ENCODE assay signal across 20 cellular contexts in genomic region chr10:86042161-86042560, GRCh38.
DNase-seq lines count a peak whose midpoint lies in the region; ATAC-seq lines count a peak whose summit lies in the region.
"Had no signal": no experiment of that assay in that cellular context is flagged by ENCODE, and none has a peak within 500 bp of the region (broad histone marks: within the 10 kb centered on the region; RNA-seq: fewer than 3 reads in every experiment).

No MANE protein-coding gene starts in this region.

- H3K36me3 ChIP-seq in BLaER1 treated with 17β-estradiol and CSF1 and Interleukin-3, amounts not matched to agents 10 nM and 100 nM: no peaks in the 10 kb centered on the region
- H3K36me3 ChIP-seq: BE2C had no signal

- no peak overlapping the region for H3K27ac Mint-ChIP-seq in activated CD8-positive, alpha-beta memory T cell treated with anti-CD3 and anti-CD28 coated beads, Interleukin-2, amount 10 ng/mL, durations not matched to agents 7 days and 5 days
- H3K27ac Mint-ChIP-seq: CD4-positive, CD25-positive, alpha-beta regulatory T cell; CD8-positive, alpha-beta T cell had no signal

- H3K27me3 ChIP-seq in BLaER1 treated with 17β-estradiol and CSF1 and Interleukin-3, amounts not matched to agents 10 nM and 100 nM: no peaks in the 10 kb centered on the region
- H3K27me3 ChIP-seq: BE2C had no signal

- no peak for ATAC-seq in activated CD8-positive, alpha-beta memory T cell treated with anti-CD3 and anti-CD28 coated beads, Interleukin-2, amount 10 ng/mL, durations not matched to agents 7 days and 5 days
- ATAC-seq: A549; CD8-positive, alpha-beta T cell had no signal

- peaks cover 21% of the 10 kb centered on the region for H3K4me1 Mint-ChIP-seq in activated CD8-positive, alpha-beta memory T cell treated with anti-CD3 and anti-CD28 coated beads, Interleukin-2, amount 10 ng/mL, durations not matched to agents 7 days and 5 days

- peaks cover 0 to 25% (median 20%) of the 10 kb centered on the region in 10 experiments; a peak in 16 of 20 replicates for H3K4me1 ChIP-seq in BLaER1 treated with 17β-estradiol and CSF1 and Interleukin-3, amounts not matched to agents 10 nM and 100 nM
- H3K4me1 ChIP-seq: A549, Caco-2 had no signal

- peaks cover 40% of the 10 kb centered on the region for H3K27me3 Mint-ChIP-seq in activated CD8-positive, alpha-beta memory T cell treated with anti-CD3 and anti-CD28 coated beads, Interleukin-2, amount 10 ng/mL, durations not matched to agents 7 days and 5 days

- no peak overlapping the region for H3K4me3 Mint-ChIP-seq in activated CD8-positive, alpha-beta memory T cell treated with anti-CD3 and anti-CD28 coated beads, Interleukin-2, amount 10 ng/mL, durations not matched to agents 7 days and 5 days
- H3K4me3 Mint-ChIP-seq: CD4-positive, CD25-positive, alpha-beta regulatory T cell; CD8-positive, alpha-beta T cell had no signal

- no peak overlapping the region for H3K4me3 ChIP-seq in BLaER1 treated with 17β-estradiol and CSF1 and Interleukin-3, amounts not matched to agents 10 nM and 100 nM
- H3K4me3 ChIP-seq: A549 had no signal

- no peaks in the 10 kb centered on the region for H3K9me3 ChIP-seq in BLaER1 treated with 17β-estradiol and CSF1 and Interleukin-3, amounts not matched to agents 10 nM and 100 nM (replicated peaks in 1 of 11)
- H3K9me3 ChIP-seq: A549, BE2C had no signal

- H4K20me1 ChIP-seq in BLaER1 treated with 17β-estradiol and CSF1 and Interleukin-3, amounts not matched to agents 10 nM and 100 nM: no peaks in the 10 kb centered on the region

- no peaks in the 10 kb centered on the region for H3K36me3 Mint-ChIP-seq in activated CD8-positive, alpha-beta memory T cell treated with anti-CD3 and anti-CD28 coated beads, Interleukin-2, amount 10 ng/mL, durations not matched to agents 7 days and 5 days
- H3K36me3 Mint-ChIP-seq: CD4-positive, CD25-positive, alpha-beta regulatory T cell; CD8-positive, alpha-beta T cell had no signal

- no peak overlapping the region for H3K27ac ChIP-seq in BLaER1 treated with 17β-estradiol and CSF1 and Interleukin-3, amounts not matched to agents 10 nM and 100 nM
- H3K27ac ChIP-seq: A549, C4-2B had no signal

- H3K4me2 ChIP-seq in BLaER1 treated with 17β-estradiol and CSF1 and Interleukin-3, amounts not matched to agents 10 nM and 100 nM: peak overlapping the region in 9 of 11 experiments; percentile 15 to 64 (median 50); a peak in 17 of 22 replicates
- H3K4me2 ChIP-seq: A549 had no signal

- DNase-seq in activated CD8-positive, alpha-beta memory T cell treated with anti-CD3 and anti-CD28 coated beads, Interleukin-2, amount 50 U/mL, for 48 hours: peak; percentile 22
- no peak for DNase-seq in activated CD8-positive, alpha-beta memory T cell treated with anti-CD3 and anti-CD28 coated beads, Interleukin-2, amount 10 ng/mL, durations not matched to agents 7 days and 5 days
- DNase-seq in islet precursor cell (peak; percentile 14), NCI-H2227 treated with DMSO at 0.1 percent for 48 hours (lab: John Stamatoyannopoulos, UW) (no peak)
- no peak for DNase-seq in activated CD4-positive, CD25-positive, alpha-beta regulatory T cell treated with anti-CD3 and anti-CD28 coated beads, Interleukin-2, amount 50 U/mL, for 72 hours
- DNase-seq: 8988T; ACHN; AML-193; BE2C; Caco-2; CD4-positive, CD25-positive, alpha-beta regulatory T cell; DMS153; DND-41; GOT3; H7; HCEC 1CT had no signal

- CTCF ChIA-PET in activated CD8-positive, alpha-beta memory T cell treated with anti-CD3 and anti-CD28 coated beads, Interleukin-2, amount 10 ng/mL, durations not matched to agents 7 days and 5 days (lab: Charles Lee): no interaction called here

- no peaks in the 10 kb centered on the region for H3K9me3 Mint-ChIP-seq in activated CD8-positive, alpha-beta memory T cell treated with anti-CD3 and anti-CD28 coated beads, Interleukin-2, amount 10 ng/mL, durations not matched to agents 7 days and 5 days (ENCODE audit: low read depth)
- H3K9me3 Mint-ChIP-seq: CD4-positive, CD25-positive, alpha-beta regulatory T cell; CD8-positive, alpha-beta T cell had no signal

- H3K9ac ChIP-seq in BLaER1 treated with 17β-estradiol and CSF1 and Interleukin-3, amounts not matched to agents 10 nM and 100 nM: no peak overlapping the region

Comparison
In these comparisons a context has a peak if more than half of its experiments do, and no peak if none do; other contexts are left out.
1. DNase-seq: peak in activated CD8-positive, alpha-beta memory T cell treated with anti-CD3 and anti-CD28 coated beads, Interleukin-2, amount 50 U/mL, for 48 hours (single experiment) and islet precursor cell (single experiment); none in activated CD8-positive, alpha-beta memory T cell treated with anti-CD3 and anti-CD28 coated beads, Interleukin-2, amount 10 ng/mL, durations not matched to agents 7 days and 5 days (single experiment), activated CD4-positive, CD25-positive, alpha-beta regulatory T cell treated with anti-CD3 and anti-CD28 coated beads, Interleukin-2, amount 50 U/mL, for 72 hours (single experiment) and NCI-H2227 treated with DMSO at 0.1 percent for 48 hours (single experiment).